8 cellular contexts compared by ENCODE assay signal in the genomic region with DNA sequence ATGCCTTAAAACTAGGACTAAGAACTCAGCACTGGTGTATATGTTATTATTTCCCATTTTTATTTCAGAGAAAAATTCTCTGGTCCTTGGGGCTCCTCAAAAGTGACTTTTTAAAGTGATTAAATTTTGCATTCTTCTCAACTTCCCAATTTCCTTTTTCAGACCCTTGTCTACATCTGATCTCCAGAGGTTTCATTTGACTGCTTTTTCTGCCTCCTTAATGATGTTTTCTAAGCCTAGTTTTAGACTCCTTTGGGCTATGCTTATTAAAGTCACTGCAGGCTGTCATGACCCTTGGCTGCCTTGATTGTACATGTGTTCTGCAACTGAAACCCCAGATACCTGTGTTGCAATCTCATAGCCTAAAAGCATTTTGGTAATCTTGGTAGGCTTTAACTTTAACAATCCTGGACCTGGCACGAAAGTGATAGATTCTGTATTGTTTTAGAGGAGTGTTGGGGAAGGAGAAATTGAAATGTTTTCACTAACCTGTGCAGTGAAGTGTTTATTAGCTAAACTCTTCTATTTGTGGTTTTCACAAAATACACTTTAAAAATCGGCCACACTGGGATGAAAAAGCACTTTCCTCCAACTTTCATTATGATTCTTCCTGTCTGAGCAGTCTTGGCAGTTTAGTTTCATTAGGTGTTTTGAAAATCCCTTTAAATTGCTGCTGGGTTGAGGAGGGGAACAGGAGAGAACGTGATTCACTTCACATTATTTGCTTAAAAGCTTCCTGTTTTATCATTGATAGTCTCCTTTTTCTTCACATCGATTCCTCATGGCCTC. TPM values are rescaled to one million over a fixed set of nuclear protein-coding genes. Genes with fewer than 3 reads are reported as not detected.
DNase-seq lines count a peak whose midpoint lies in the region; ATAC-seq and TF ChIP-seq lines count a peak whose summit lies in the region.

No MANE protein-coding gene starts in this region.

- no peak for TF ChIP-seq CTCF in liver (IDR thresholded peaks at IDR 0.05; ENCODE audit: low read depth, low read length, missing input control)
- TF ChIP-seq CTCF in upper lobe of left lung (IDR thresholded peaks at IDR 0.05): no peak

- intact Hi-C loops in activated CD4-positive, alpha-beta memory T cell treated with anti-CD3 and anti-CD28 coated beads for 36 hours (cut with micrococcal nuclease): no loop called here

- CTCF ChIA-PET in activated CD4-positive, alpha-beta memory T cell treated with anti-CD3 and anti-CD28 coated beads for 36 hours (lab: Charles Lee): interaction anchor here (0.6 kb wide), 1 partner anchor 50 kb away, joined by 3 read pairs; no protein-coding TSS in a partner anchor

- WGBS in liver: 11% methylated on average over 4 of the region's 4 CpGs
- 7 to 11% methylated on average over 4 of the region's 4 CpGs for WGBS in upper lobe of left lung, 2 donors

- H3K27me3 Mint-ChIP-seq in activated naive CD4-positive, alpha-beta T cell treated with anti-CD3 and anti-CD28 coated beads, Interleukin-2, amount 50 U/mL, for 24 hours: no peaks in the 10 kb centered on the region
- H3K27me3 Mint-ChIP-seq in activated CD4-positive, alpha-beta memory T cell treated with anti-CD3 and anti-CD28 coated beads for 36 hours: no peaks in the 10 kb centered on the region

- H3K36me3 ChIP-seq in liver (ENCODE audit: control insufficient read depth in 4 of 4, insufficient read depth in 3 of 4, low read depth in 1 of 4, low read length in 3 of 4) (peaks cover 0 to 4% (median 0%) of the 10 kb centered on the region in 4 donors), upper lobe of left lung (peaks cover 0 to 2% (median 0%) of the 10 kb centered on the region in 4 donors)

- no peaks in the 10 kb centered on the region for H3K36me3 Mint-ChIP-seq in activated naive CD4-positive, alpha-beta T cell treated with anti-CD3 and anti-CD28 coated beads, Interleukin-2, amount 50 U/mL, for 24 hours
- H3K36me3 Mint-ChIP-seq in activated CD4-positive, alpha-beta memory T cell treated with anti-CD3 and anti-CD28 coated beads for 36 hours: peaks cover 4% of the 10 kb centered on the region

- H3K27ac ChIP-seq in liver (ENCODE audit: low read depth in 1 of 2, low read length in 2 of 2): peak overlapping the region; percentile 73 to 80
- peak overlapping the region; percentile 3 to 62 (median 26) for H3K27ac ChIP-seq in upper lobe of left lung

- peak overlapping the region in 1 of 2 donors; percentile 63 for H3K9ac ChIP-seq in liver (ENCODE audit: low read depth in 1 of 2, low read length in 2 of 2)

- peak overlapping the region in 1 of 3 donors; percentile 19 for H3K4me3 ChIP-seq in liver (ENCODE audit: low read depth in 1 of 3, low read length in 3 of 3)
- H3K4me3 ChIP-seq in upper lobe of left lung: peak overlapping the region in 1 of 4 donors; percentile 6

- ATAC-seq in upper lobe of left lung (ENCODE audit: low FRiP score in 2 of 2): no peak

- peak; percentile 22 to 30 for TF ChIP-seq RAD21 in liver (IDR thresholded peaks at IDR 0.05)

- H3K4me1 ChIP-seq in liver (ENCODE audit: control insufficient read depth in 4 of 4, insufficient read depth in 4 of 4, low read length in 3 of 4) (peaks cover 6 to 58% (median 42%) of the 10 kb centered on the region in 4 donors), upper lobe of left lung (peaks cover 46 to 54% (median 46%) of the 10 kb centered on the region in 4 donors)

- TF ChIP-seq POLR2A in upper lobe of left lung (IDR thresholded peaks at IDR 0.05): no peak

- peaks cover 66% of the 10 kb centered on the region for H3K4me1 Mint-ChIP-seq in activated naive CD4-positive, alpha-beta T cell treated with anti-CD3 and anti-CD28 coated beads, Interleukin-2, amount 50 U/mL, for 24 hours
- peaks cover 53% of the 10 kb centered on the region for H3K4me1 Mint-ChIP-seq in activated CD4-positive, alpha-beta memory T cell treated with anti-CD3 and anti-CD28 coated beads for 36 hours (ENCODE audit: low read depth)

- DNase-seq in activated naive CD4-positive, alpha-beta T cell treated with anti-CD3 and anti-CD28 coated beads, Interleukin-2, amount 50 U/mL, for 16 hours: no peak
- DNase-seq in activated CD4-positive, alpha-beta memory T cell treated with anti-CD3 and anti-CD28 coated beads for 36 hours: peak; percentile 13
- DNase-seq in upper lobe of left lung (no peak), inferior parietal cortex (ENCODE audit: extremely low spot score) (no peak), mesenteric fat pad (ENCODE audit: low spot score) (no peak)
- DNase-seq in activated CD4-positive, CD25-positive, alpha-beta regulatory T cell (lab: John Stamatoyannopoulos, UW): no peak

- peak overlapping the region; percentile 63 for H3K4me3 Mint-ChIP-seq in activated naive CD4-positive, alpha-beta T cell treated with anti-CD3 and anti-CD28 coated beads, Interleukin-2, amount 50 U/mL, for 24 hours
- H3K4me3 Mint-ChIP-seq in activated CD4-positive, alpha-beta memory T cell treated with anti-CD3 and anti-CD28 coated beads for 36 hours: peak overlapping the region; percentile 51

- no peaks in the 10 kb centered on the region for H3K9me3 Mint-ChIP-seq in activated naive CD4-positive, alpha-beta T cell treated with anti-CD3 and anti-CD28 coated beads, Interleukin-2, amount 50 U/mL, for 24 hours
- no peaks in the 10 kb centered on the region for H3K9me3 Mint-ChIP-seq in activated CD4-positive, alpha-beta memory T cell treated with anti-CD3 and anti-CD28 coated beads for 36 hours

- POLR2A ChIA-PET in activated CD4-positive, alpha-beta memory T cell treated with anti-CD3 and anti-CD28 coated beads for 36 hours (lab: Charles Lee): interaction anchor here (1.2 kb wide), 1 partner anchor 15 kb away, joined by 4 read pairs; no protein-coding TSS in a partner anchor

- TF ChIP-seq EP300 in upper lobe of left lung (IDR thresholded peaks at IDR 0.05): no peak

- H3K27me3 ChIP-seq in liver (ENCODE audit: control insufficient read depth in 4 of 4, insufficient read depth in 4 of 4, low read length in 3 of 4) (no peaks in the 10 kb centered on the region), upper lobe of left lung (no peaks in the 10 kb centered on the region)

- H3K9me3 ChIP-seq in liver (ENCODE audit: control insufficient read depth in 4 of 4, low read length in 3 of 4): no peaks in the 10 kb centered on the region
- no peaks in the 10 kb centered on the region for H3K9me3 ChIP-seq in upper lobe of left lung

- peak overlapping the region; percentile 68 for H3K27ac Mint-ChIP-seq in activated naive CD4-positive, alpha-beta T cell treated with anti-CD3 and anti-CD28 coated beads, Interleukin-2, amount 50 U/mL, for 24 hours
- peak overlapping the region; percentile 57 for H3K27ac Mint-ChIP-seq in activated CD4-positive, alpha-beta memory T cell treated with anti-CD3 and anti-CD28 coated beads for 36 hours

TF ChIP-seq in liver, 16 proteins besides CTCF, POLR2A, EP300 and RAD21 (continues in another document):
- TF ChIP-seq GABPA (IDR thresholded peaks at IDR 0.05 in 1 of 2, conservative IDR thresholded peaks at IDR 0.05 in 1 of 2) (no peak), TAF1 (conservative IDR thresholded peaks at IDR 0.05) (no peak), NR2F2 (IDR thresholded peaks at IDR 0.05) (no peak), HNF4G (IDR thresholded peaks at IDR 0.05) (no peak), RXRA (IDR thresholded peaks at IDR 0.05) (peak; percentile 49 to 82), EGR1 (IDR thresholded peaks at IDR 0.05; ENCODE audit: low read depth in 2 of 2) (no peak), FOXA2 (IDR thresholded peaks at IDR 0.05) (peak; percentile 25), YY1 (IDR thresholded peaks at IDR 0.05) (no peak), JUND (IDR thresholded peaks at IDR 0.05) (no peak)
- TF ChIP-seq, protein P1, sequence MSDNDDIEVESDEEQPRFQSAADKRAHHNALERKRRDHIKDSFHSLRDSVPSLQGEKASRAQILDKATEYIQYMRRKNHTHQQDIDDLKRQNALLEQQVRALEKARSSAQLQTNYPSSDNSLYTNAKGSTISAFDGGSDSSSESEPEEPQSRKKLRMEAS (IDR thresholded peaks at IDR 0.05): no peak
- TF ChIP-seq, protein P2, sequence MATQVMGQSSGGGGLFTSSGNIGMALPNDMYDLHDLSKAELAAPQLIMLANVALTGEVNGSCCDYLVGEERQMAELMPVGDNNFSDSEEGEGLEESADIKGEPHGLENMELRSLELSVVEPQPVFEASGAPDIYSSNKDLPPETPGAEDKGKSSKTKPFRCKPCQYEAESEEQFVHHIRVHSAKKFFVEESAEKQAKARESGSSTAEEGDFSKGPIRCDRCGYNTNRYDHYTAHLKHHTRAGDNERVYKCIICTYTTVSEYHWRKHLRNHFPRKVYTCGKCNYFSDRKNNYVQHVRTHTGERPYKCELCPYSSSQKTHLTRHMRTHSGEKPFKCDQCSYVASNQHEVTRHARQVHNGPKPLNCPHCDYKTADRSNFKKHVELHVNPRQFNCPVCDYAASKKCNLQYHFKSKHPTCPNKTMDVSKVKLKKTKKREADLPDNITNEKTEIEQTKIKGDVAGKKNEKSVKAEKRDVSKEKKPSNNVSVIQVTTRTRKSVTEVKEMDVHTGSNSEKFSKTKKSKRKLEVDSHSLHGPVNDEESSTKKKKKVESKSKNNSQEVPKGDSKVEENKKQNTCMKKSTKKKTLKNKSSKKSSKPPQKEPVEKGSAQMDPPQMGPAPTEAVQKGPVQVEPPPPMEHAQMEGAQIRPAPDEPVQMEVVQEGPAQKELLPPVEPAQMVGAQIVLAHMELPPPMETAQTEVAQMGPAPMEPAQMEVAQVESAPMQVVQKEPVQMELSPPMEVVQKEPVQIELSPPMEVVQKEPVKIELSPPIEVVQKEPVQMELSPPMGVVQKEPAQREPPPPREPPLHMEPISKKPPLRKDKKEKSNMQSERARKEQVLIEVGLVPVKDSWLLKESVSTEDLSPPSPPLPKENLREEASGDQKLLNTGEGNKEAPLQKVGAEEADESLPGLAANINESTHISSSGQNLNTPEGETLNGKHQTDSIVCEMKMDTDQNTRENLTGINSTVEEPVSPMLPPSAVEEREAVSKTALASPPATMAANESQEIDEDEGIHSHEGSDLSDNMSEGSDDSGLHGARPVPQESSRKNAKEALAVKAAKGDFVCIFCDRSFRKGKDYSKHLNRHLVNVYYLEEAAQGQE (IDR thresholded peaks at IDR 0.05): peak; percentile 9

RNA-seq across cellular contexts. Expression of gene MACO1, which starts 4.8 kb away (rescaled TPM):
- total RNA-seq in activated CD4-positive, alpha-beta memory T cell treated with anti-CD3 and anti-CD28 coated beads for 36 hours: 10 to 100 TPM; 11.0 to 11.4 TPM
- total RNA-seq in liver (10 to 100 TPM; 21.9 to 23.2 TPM), upper lobe of left lung (10 to 100 TPM; 12.6 to 27.2 (median 16.9) TPM), mesenteric fat pad (20.1 TPM)
- polyA plus RNA-seq in liver: 10 to 100 TPM; 15.3 to 19.3 TPM

RNA-seq across cellular contexts. Expression of gene RHCE, which starts 14.9 kb away (rescaled TPM):
- under 1 TPM; 0.44 to 0.45 TPM for total RNA-seq in activated CD4-positive, alpha-beta memory T cell treated with anti-CD3 and anti-CD28 coated beads for 36 hours
- total RNA-seq in liver (10 to 100 TPM in 1 of 2 donors, under 1 TPM in 1; 0.92 to 89.9 TPM), upper lobe of left lung (1 to 10 TPM in 3 of 6 donors, under 1 TPM in 2, not detected in 1; 0.34 to 2.4 (median 2.1) TPM), mesenteric fat pad (not detected)
- polyA plus RNA-seq in liver: under 1 TPM; 0.42 to 0.46 TPM
